In the genomic region with DNA sequence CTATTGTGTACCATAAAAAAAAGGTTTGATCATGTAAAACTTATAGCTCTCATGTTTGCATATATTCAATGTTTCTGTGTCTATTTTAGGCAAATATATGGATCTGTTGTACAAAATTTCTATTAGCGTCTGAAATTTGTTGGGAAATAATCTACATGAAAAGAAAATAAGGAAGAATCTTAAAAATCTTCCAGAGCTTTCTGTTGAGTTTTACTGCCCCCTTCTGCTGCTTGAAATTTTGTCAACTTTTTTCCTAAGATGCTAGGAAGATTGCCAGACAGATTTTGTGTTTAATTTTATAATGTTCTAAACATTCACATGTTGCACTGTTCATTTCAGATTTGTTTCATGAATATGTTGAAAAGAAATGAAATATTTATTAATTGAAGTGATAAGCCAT, we compare ENCODE assay signal across 11 cellular contexts. TPM values are rescaled to one million over a fixed set of nuclear protein-coding genes. Genes with fewer than 3 reads are reported as not detected.
A peak's percentile ranks its signal among the peaks of the same experiment; 100 is the strongest.
DNase-seq lines count a peak whose midpoint lies in the region; ATAC-seq, FAIRE-seq and TF ChIP-seq lines count a peak whose summit lies in the region.
"Had no signal": no experiment of that assay in that cellular context is flagged by ENCODE, and none has a peak within 500 bp of the region (broad histone marks: within the 10 kb centered on the region; RNA-seq: fewer than 3 reads in every experiment).

No MANE protein-coding gene starts in this region.

- in situ Hi-C loops in GM13977 (cut with MboI; ENCODE audit: low pct_unique_long_range_greater_than_20kb, low sequenced_read_pairs, unreplicated experiment), result no loop called here

- no peak for ATAC-seq in HG03095 (IDR thresholded peaks at IDR 0.05; ENCODE audit: unreplicated experiment)
- ATAC-seq: left lobe of liver, sciatic nerve had no signal

- H3K4me3 ChIP-seq in epithelial cell of esophagus (ENCODE audit: low read length), result no peak overlapping the region

- TF ChIP-seq CTCF in GM13977 (IDR thresholded peaks at IDR 0.05; ENCODE audit: extremely low read depth, insufficient read depth, missing control alignments), result peak; percentile 28
- TF ChIP-seq CTCF in epithelial cell of esophagus (IDR thresholded peaks at IDR 0.05; ENCODE audit: insufficient read depth, low read depth, low read length, missing control alignments), result peak; percentile 38

- no peak for FAIRE-seq in HTR-8/SVneo (lab: Jason Lieb, UNC)

- DNase-seq in GM13977 (ENCODE audit: low spot score) (no peak), RPMI7951 (ENCODE audit: low read depth) (peak; percentile 8), epithelial cell of esophagus (ENCODE audit: low read depth) (peak; percentile 30), renal cortical epithelial cell (ENCODE audit: low read depth) (peak; percentile 2), NK-92 (lab: John Stamatoyannopoulos, UW; ENCODE audit: unreplicated experiment) (no peak), HTR-8/SVneo (ENCODE audit: insufficient read length, low spot score) (no peak)
- DNase-seq: activated T-cell treated with anti-CD3 and anti-CD28 coated beads, Interleukin-2, amount 50 U/mL, for 24 hours; NCI-H446 treated with DMSO at 0.1 percent for 48 hours had no signal

RNA-seq across cellular contexts. Expression of a gene that starts 2.5 kb away (rescaled TPM):
- total RNA-seq in RPMI7951 (2014; rRNA removed; shearing (Covaris generic)), result 2.1 and 2.4 TPM in 2 replicates
- 0.30 and 2.6 TPM in 2 replicates for total RNA-seq in renal cortical epithelial cell

Comparison
In these comparisons a context has a peak if more than half of its experiments do, and no peak if none do; other contexts are left out.
1. DNase-seq: peak in RPMI7951 (single experiment), epithelial cell of esophagus (single experiment) and renal cortical epithelial cell (single experiment); none in GM13977 (single experiment), NK-92 (single experiment) and HTR-8/SVneo (single experiment).